16 cellular contexts compared by ENCODE assay signal in genomic region chr13:52933547-52934167, GRCh38.
"Had no signal": no experiment of that assay in that cellular context is flagged by ENCODE, and none has a peak within 500 bp of the region (broad histone marks: within the 10 kb centered on the region; RNA-seq: fewer than 3 reads in every experiment).

No MANE protein-coding gene starts in this region.

- DNase-seq: effector memory CD4-positive, alpha-beta T cell; gastrocnemius medialis; heart right ventricle; hypothalamus; kidney glomerular epithelial cell; mesendoderm; naive thymus-derived CD4-positive, alpha-beta T cell; nephron progenitor cell; posterior cingulate gyrus; sigmoid colon; stimulated activated CD4-positive, alpha-beta T cell treated with anti-CD3 and anti-CD28 coated beads, Interleukin-2, amount 100 ng/mL, for 24 hours; stimulated activated CD4-positive, alpha-beta T cell treated with anti-CD3 and anti-CD28 coated beads, Interleukin-4, amount 100 ng/mL, for 4 hours; stimulated activated naive B cell treated with anti-CD40 and anti-IgM and Interleukin-4, amounts not matched to agents 10 μg/mL and 1 μg/mL and 100 μg/mL, for 72 hours; stimulated activated naive CD8-positive, alpha-beta T cell treated with anti-CD3 and anti-CD28 coated beads, Interleukin-15, amount 100 ng/mL, for 72 hours; substantia nigra; trophoblast cell had no signal

- H3K36me3 Mint-ChIP-seq: naive thymus-derived CD4-positive, alpha-beta T cell; stimulated activated naive B cell treated with anti-CD40 and anti-IgM and Interleukin-4, amounts not matched to agents 10 μg/mL and 1 μg/mL and 100 μg/mL, for 72 hours had no signal

- H3K27ac Mint-ChIP-seq: naive thymus-derived CD4-positive, alpha-beta T cell; nephron progenitor cell; stimulated activated naive B cell treated with anti-CD40 and anti-IgM and Interleukin-4, amounts not matched to agents 10 μg/mL and 1 μg/mL and 100 μg/mL, for 72 hours; stimulated activated naive CD8-positive, alpha-beta T cell treated with anti-CD3 and anti-CD28 coated beads, Interleukin-15, amount 100 ng/mL, for 72 hours had no signal

- H3K4me1 Mint-ChIP-seq: naive thymus-derived CD4-positive, alpha-beta T cell; stimulated activated naive B cell treated with anti-CD40 and anti-IgM and Interleukin-4, amounts not matched to agents 10 μg/mL and 1 μg/mL and 100 μg/mL, for 72 hours; stimulated activated naive CD8-positive, alpha-beta T cell treated with anti-CD3 and anti-CD28 coated beads, Interleukin-15, amount 100 ng/mL, for 72 hours had no signal

- H3K4me3 Mint-ChIP-seq: naive thymus-derived CD4-positive, alpha-beta T cell; nephron progenitor cell; stimulated activated naive B cell treated with anti-CD40 and anti-IgM and Interleukin-4, amounts not matched to agents 10 μg/mL and 1 μg/mL and 100 μg/mL, for 72 hours; stimulated activated naive CD8-positive, alpha-beta T cell treated with anti-CD3 and anti-CD28 coated beads, Interleukin-15, amount 100 ng/mL, for 72 hours had no signal

- H3K9me3 Mint-ChIP-seq: nephron progenitor cell; stimulated activated naive B cell treated with anti-CD40 and anti-IgM and Interleukin-4, amounts not matched to agents 10 μg/mL and 1 μg/mL and 100 μg/mL, for 72 hours; stimulated activated naive CD8-positive, alpha-beta T cell treated with anti-CD3 and anti-CD28 coated beads, Interleukin-15, amount 100 ng/mL, for 72 hours had no signal

- ATAC-seq: gastrocnemius medialis; heart right ventricle; naive thymus-derived CD4-positive, alpha-beta T cell; stimulated activated naive B cell treated with anti-CD40 and anti-IgM and Interleukin-4, amounts not matched to agents 10 μg/mL and 1 μg/mL and 100 μg/mL, for 72 hours; stimulated activated naive CD8-positive, alpha-beta T cell treated with anti-CD3 and anti-CD28 coated beads, Interleukin-15, amount 100 ng/mL, for 72 hours had no signal

- H3K27me3 Mint-ChIP-seq: stimulated activated naive CD8-positive, alpha-beta T cell treated with anti-CD3 and anti-CD28 coated beads, Interleukin-15, amount 100 ng/mL, for 72 hours had no signal
